22 cellular contexts compared by ENCODE assay signal in genomic region chr10:49307921-49308320, GRCh38. TPM values are rescaled to one million over a fixed set of nuclear protein-coding genes. Genes with fewer than 3 reads are reported as not detected.
"Had no signal": no experiment of that assay in that cellular context is flagged by ENCODE, and none has a peak within 500 bp of the region (broad histone marks: within the 10 kb centered on the region; RNA-seq: fewer than 3 reads in every experiment).

No MANE protein-coding gene starts in this region.

- H3K27ac ChIP-seq: right atrium auricular region, skin epidermis had no signal

- H3K27me3 ChIP-seq: right atrium auricular region had no signal

- DNase-seq: activated B cell treated with CpG ODN at 0.5 μM for 24 hours; activated CD4-positive, alpha-beta T cell treated with anti-CD3 and anti-CD28 coated beads for 48 hours; activated CD8-positive, alpha-beta memory T cell treated with anti-CD3 and anti-CD28 coated beads, Interleukin-2, amount 50 U/mL, for 48 hours; activated gamma-delta T cell treated with Interleukin-2 at 50 U/mL for 16 hours; activated naive CD8-positive, alpha-beta T cell treated with anti-CD3 and anti-CD28 coated beads for 36 hours; aorta; dermis blood vessel endothelial cell; endodermal cell; glutamatergic neuron; kidney glomerular epithelial cell; mesendoderm; natural killer cell; nucleus accumbens; stimulated activated CD4-positive, alpha-beta T cell treated with anti-CD3 and anti-CD28 coated beads, Interleukin-4, amount 100 ng/mL, for 24 hours; stimulated activated naive CD8-positive, alpha-beta T cell treated with anti-CD3 and anti-CD28 coated beads, Interleukin-15, Interleukin-2, amounts not matched to agents 100 U/mL and 50 U/mL, for 24 hours; trophoblast cell had no signal

- H3K4me3 ChIP-seq: right atrium auricular region, skin epidermis had no signal

- H3K9me3 ChIP-seq: right atrium auricular region had no signal

- ATAC-seq: esophagus mucosa; natural killer cell; stimulated activated naive CD8-positive, alpha-beta T cell treated with anti-CD3 and anti-CD28 coated beads, Interleukin-15, Interleukin-2, amounts not matched to agents 100 U/mL and 50 U/mL, for 24 hours had no signal

RNA-seq across cellular contexts. Expression of gene C10orf71, which starts 9.0 kb away (rescaled TPM):
- total RNA-seq: activated B cell treated with CpG ODN at 0.5 μM for 24 hours; activated naive CD8-positive, alpha-beta T cell treated with anti-CD3 and anti-CD28 coated beads for 36 hours; cerebellum; dermis blood vessel endothelial cell; esophagus mucosa; liver; natural killer cell; T-helper 2 cell treated with Interferon-gamma antibody and Interleukin-4, amounts not matched to agents 100 ng/mL and 5 ng/mL, for 36 hours had no signal
